ENCODE assay signal across 14 cellular contexts in the genomic region with DNA sequence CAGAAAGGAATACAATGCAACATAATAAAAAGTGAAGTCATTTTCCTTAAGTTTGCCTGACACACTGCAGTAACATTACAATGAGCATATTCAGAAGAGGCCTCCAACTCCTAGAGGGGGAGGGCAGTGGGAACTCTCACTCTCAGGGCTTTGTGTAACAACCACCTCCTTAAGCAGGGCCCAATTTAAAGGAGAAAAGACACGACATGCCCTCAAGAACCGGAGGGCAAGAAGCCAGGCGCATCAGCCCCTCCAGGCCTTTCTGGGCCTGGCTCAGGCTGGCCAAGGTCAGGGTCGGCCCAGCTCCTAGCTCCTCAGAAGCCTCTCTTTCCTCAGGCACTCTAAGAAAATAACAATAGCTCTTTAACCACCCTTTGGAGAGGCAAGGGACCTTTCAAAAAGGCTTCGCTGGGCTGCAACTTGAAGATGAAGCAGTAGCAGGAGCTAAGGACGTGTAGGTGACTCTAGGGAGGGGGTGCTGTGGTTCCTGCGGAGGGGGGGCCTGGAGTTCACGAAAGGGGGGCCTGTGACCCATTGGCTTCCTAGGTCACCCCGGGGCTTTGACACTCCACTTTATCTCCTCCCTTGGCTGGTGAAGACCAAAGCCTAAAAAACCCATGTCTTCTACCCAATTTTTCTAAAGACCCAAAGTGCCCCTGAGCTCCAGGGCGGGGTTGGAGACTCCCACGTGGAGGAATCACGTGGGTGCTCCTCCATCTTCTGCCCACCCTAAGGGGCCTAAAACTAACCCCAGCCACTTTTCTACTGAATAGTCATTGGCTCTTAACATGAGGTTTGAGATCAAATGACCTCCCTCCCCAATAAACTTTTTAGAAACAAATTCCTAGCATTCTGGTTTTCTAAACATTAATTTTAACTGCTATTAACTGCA.
DNase-seq lines count a peak whose midpoint lies in the region; ATAC-seq and TF ChIP-seq lines count a peak whose summit lies in the region.
"Had no signal": no experiment of that assay in that cellular context is flagged by ENCODE, and none has a peak within 500 bp of the region (broad histone marks: within the 10 kb centered on the region; RNA-seq: fewer than 3 reads in every experiment).

No MANE protein-coding gene starts in this region.

- no peak for ATAC-seq in effector memory CD8-positive, alpha-beta T cell (replicated peaks)
- ATAC-seq in HG03095 (IDR thresholded peaks at IDR 0.05; ENCODE audit: unreplicated experiment), result no peak
- ATAC-seq in GM21423 (IDR thresholded peaks at IDR 0.05; ENCODE audit: unreplicated experiment), result no peak
- ATAC-seq: gastrocnemius medialis, SK-N-SH treated with all-trans-retinoic acid at 6 μM for 48 hours had no signal

- H3K9me3 Mint-ChIP-seq in effector memory CD8-positive, alpha-beta T cell, result no peaks in the 10 kb centered on the region

- peaks cover 89 to 92% of the 10 kb centered on the region in 2 experiments for H3K4me1 ChIP-seq in neutrophil (ENCODE audit: control insufficient read depth in 1 of 2, insufficient read depth in 1 of 2, low read depth in 1 of 2, low read length in 1 of 2)

- peaks cover 10% of the 10 kb centered on the region for H3K36me3 ChIP-seq in neutrophil

- no peak for TF ChIP-seq CTCF in NB4 (IDR thresholded peaks at IDR 0.05; ENCODE audit: low read depth, low read length)
- TF ChIP-seq CTCF in neutrophil (IDR thresholded peaks at IDR 0.05), result no peak

- no peak for TF ChIP-seq POLR2A in NB4 (IDR thresholded peaks at IDR 0.05; ENCODE audit: extremely low read depth, insufficient read length)

- H3K27me3 Mint-ChIP-seq in effector memory CD8-positive, alpha-beta T cell, result no peaks in the 10 kb centered on the region

- peak; percentile 23 for DNase-seq in GM03348 (ENCODE audit: low spot score)
- DNase-seq in NB4 (ENCODE audit: low read depth), result peak; percentile 53
- no peak for DNase-seq in effector memory CD8-positive, alpha-beta T cell
- DNase-seq in NCI-H1694 treated with DMSO at 0.1 percent for 48 hours (lab: John Stamatoyannopoulos, UW), result no peak
- DNase-seq in DMS53 (lab: John Stamatoyannopoulos, UW), result no peak
- DNase-seq: activated CD8-positive, alpha-beta memory T cell treated with anti-CD3 and anti-CD28 coated beads, Interleukin-2, amount 50 U/mL, for 48 hours; cerebellar nuclear complex; gastrocnemius medialis; NCI-H2081; stimulated activated naive CD4-positive, alpha-beta T cell treated with Interleukin-2 at 50 U/mL for 16 hours had no signal

- peak overlapping the region; percentile 90 for H3K27ac ChIP-seq in neutrophil

- peak overlapping the region; percentile 44 to 60 for H3K27ac Mint-ChIP-seq in effector memory CD8-positive, alpha-beta T cell

- H3K4me1 Mint-ChIP-seq in effector memory CD8-positive, alpha-beta T cell (ENCODE audit: low read depth in 2 of 2), result peaks cover 35 to 59% of the 10 kb centered on the region in 2 donors

- no peaks in the 10 kb centered on the region for H3K27me3 ChIP-seq in neutrophil
- H3K27me3 ChIP-seq: gastrocnemius medialis had no signal

- no peaks in the 10 kb centered on the region for H3K9me3 ChIP-seq in neutrophil
- H3K9me3 ChIP-seq: gastrocnemius medialis had no signal

- H3K36me3 Mint-ChIP-seq in effector memory CD8-positive, alpha-beta T cell (ENCODE audit: insufficient read depth), result peaks cover 21% of the 10 kb centered on the region

- H3K4me3 Mint-ChIP-seq in effector memory CD8-positive, alpha-beta T cell, result no peak overlapping the region

- no peak overlapping the region for H3K4me3 ChIP-seq in NB4 (ENCODE audit: low read depth, low read length)
- no peak overlapping the region for H3K4me3 ChIP-seq in neutrophil (ENCODE audit: low read depth in 1 of 2, low read length in 1 of 2)
- H3K4me3 ChIP-seq: gastrocnemius medialis had no signal

Comparison
In these comparisons a context has a peak if more than half of its experiments do, and no peak if none do; other contexts are left out.
1. DNase-seq: peak in GM03348 (single experiment) and NB4 (single experiment); none in effector memory CD8-positive, alpha-beta T cell (0 of 3), NCI-H1694 treated with DMSO at 0.1 percent for 48 hours (single experiment) and DMS53 (single experiment).